Comparison of ENCODE assay signal across 23 cellular contexts in the genomic region with DNA sequence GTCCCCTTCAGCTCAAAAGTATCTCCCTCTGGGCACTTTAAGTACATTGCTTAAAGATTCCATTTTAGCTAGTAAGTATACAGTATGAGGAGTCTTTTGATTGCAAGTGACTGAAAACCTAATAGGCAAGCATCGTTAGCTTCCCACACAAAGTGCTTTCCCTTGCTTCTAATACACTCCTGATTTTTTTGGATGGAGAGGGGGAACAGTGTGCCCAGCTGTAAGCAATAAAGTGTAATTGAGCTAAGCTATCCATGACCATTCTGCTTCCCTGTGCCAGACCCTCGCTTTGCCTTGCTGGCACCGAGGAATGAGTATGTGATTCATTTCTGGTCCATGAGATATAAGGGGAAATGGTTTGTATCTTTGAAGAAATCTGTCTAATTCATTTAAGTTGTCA.
"Had no signal": no experiment of that assay in that cellular context is flagged by ENCODE, and none has a peak within 500 bp of the region (broad histone marks: within the 10 kb centered on the region; RNA-seq: fewer than 3 reads in every experiment).

No MANE protein-coding gene starts in this region.

- H3K4me3 ChIP-seq: K562, PC-9 had no signal

- ATAC-seq: activated CD8-positive, alpha-beta memory T cell treated with anti-CD3 and anti-CD28 coated beads, Interleukin-2, amount 10 ng/mL, durations not matched to agents 7 days and 5 days; activated naive CD4-positive, alpha-beta T cell treated with anti-CD3 and anti-CD28 coated beads, Interleukin-2, amount 50 U/mL, for 72 hours; activated naive CD8-positive, alpha-beta T cell treated with anti-CD3 and anti-CD28 coated beads, Interleukin-2, amount 50 U/mL, for 24 hours; K562 had no signal

- DNase-seq: activated B cell treated with CpG ODN at 0.5 μM for 24 hours; activated CD4-positive, alpha-beta T cell treated with anti-CD3 and anti-CD28 coated beads for 1 hour; activated CD4-positive, alpha-beta T cell treated with anti-CD3 and anti-CD28 coated beads, Interleukin-2, amount 10 ng/mL, durations not matched to agents 24 days and 14 days; activated CD4-positive, alpha-beta T cell treated with anti-CD3 and anti-CD28 coated beads, Interleukin-2, amount 50 U/mL, for 48 hours; activated CD8-positive, alpha-beta memory T cell treated with anti-CD3 and anti-CD28 coated beads, Interleukin-2, amount 10 ng/mL, durations not matched to agents 7 days and 5 days; activated effector memory CD4-positive, alpha-beta T cell treated with Interleukin-2 at 50 U/mL for 16 hours; activated naive CD4-positive, alpha-beta T cell treated with Interleukin-2 at 50 U/mL for 16 hours; activated naive CD8-positive, alpha-beta T cell treated with anti-CD3 and anti-CD28 coated beads, Interleukin-2, amount 50 U/mL, for 24 hours; activated T-cell treated with anti-CD3 and anti-CD28 coated beads, Interleukin-2, amount 50 U/mL, for 24 hours; amygdala; Karpas-422; NCI-H1105; NCI-H1436 treated with DMSO at 0.1 percent for 48 hours; NCI-H187 treated with DMSO at 0.1 percent for 48 hours; NCI-H2081 treated with DMSO at 0.1 percent for 48 hours; NCI-H2171 treated with DMSO at 0.1 percent for 48 hours; NCI-H226; NCI-H526; NCI-H82; PC-9; SHP77 treated with DMSO at 0.1 percent for 48 hours had no signal

- H3K27ac ChIP-seq: PC-9 had no signal
